1 cellular context compared by ENCODE assay signal in the genomic region with DNA sequence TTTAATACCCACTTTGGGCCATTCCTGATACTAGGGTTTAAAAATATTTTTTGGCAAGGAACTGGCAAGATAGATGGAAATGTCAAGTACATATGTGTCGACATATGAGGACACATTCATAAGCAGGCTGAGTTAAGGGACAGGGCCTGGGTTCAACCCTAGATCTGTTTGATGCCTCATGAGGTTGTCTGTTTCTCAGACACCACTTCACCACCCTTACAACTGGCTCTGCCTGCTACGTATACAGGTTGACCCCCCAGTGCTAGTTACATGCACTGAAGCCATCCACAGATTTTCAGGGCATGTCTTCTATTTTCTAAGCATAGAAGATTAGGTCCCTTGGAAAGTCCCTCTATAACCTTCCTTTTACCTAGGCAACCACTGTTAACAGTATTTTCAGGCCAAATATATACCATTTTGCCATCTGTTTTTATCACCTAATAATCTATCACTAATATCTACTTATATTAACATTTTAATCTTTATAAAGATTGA.
TF ChIP-seq lines count a peak whose summit lies in the region.

No MANE protein-coding gene starts in this region.

TF ChIP-seq in GM12878, 131 proteins besides CTCF, POLR2A, EP300 and RAD21 (continued from another document):
- TF ChIP-seq ZNF687 (IDR thresholded peaks at IDR 0.05) (peak; percentile 77; the same call in 1 of the 2 replicates), TARDBP (IDR thresholded peaks at IDR 0.05; ENCODE audit: borderline replicate concordance) (no peak), ZNF622 (IDR thresholded peaks at IDR 0.05) (no peak), ZNF592 (IDR thresholded peaks at IDR 0.05) (peak; percentile 22; the same call in 1 of the 2 replicates), TCF3 (IDR thresholded peaks at IDR 0.05; ENCODE audit: borderline replicate concordance, insufficient read depth, low read depth, low read length) (no peak), USF2 (IDR thresholded peaks at IDR 0.05; ENCODE audit: borderline replicate concordance, low read depth, low read length) (no peak), MYC (IDR thresholded peaks at IDR 0.05; ENCODE audit: insufficient read depth, insufficient read length, insufficient replicate concordance, low read length, severe bottlenecking) (no peak), CBFB (IDR thresholded peaks at IDR 0.05; ENCODE audit: low read depth) (no peak), EZH2 (IDR thresholded peaks at IDR 0.05; ENCODE audit: borderline replicate concordance, control insufficient read depth, low read depth, low read length) (no peak), TBL1XR1 (IDR thresholded peaks at IDR 0.05; ENCODE audit: low read depth, low read length) (0 out of 2 replicates have a peak, but pooled peaks have one; percentile 38), RUNX3 (IDR thresholded peaks at IDR 0.05; ENCODE audit: low read length) (0 out of 2 replicates have a peak, but pooled peaks have one; percentile 4), MXI1 (IDR thresholded peaks at IDR 0.05; ENCODE audit: low read depth, low read length) (no peak), SMAD5 (IDR thresholded peaks at IDR 0.05; ENCODE audit: low read depth) (no peak), ZNF274 (IDR thresholded peaks at IDR 0.05; ENCODE audit: insufficient read depth, insufficient read length) (no peak), CBX3 (IDR thresholded peaks at IDR 0.05; ENCODE audit: borderline replicate concordance, low read depth) (no peak), IRF4 (IDR thresholded peaks at IDR 0.05; ENCODE audit: low read depth, low read length) (no peak), NR2C2 (IDR thresholded peaks at IDR 0.05; ENCODE audit: borderline replicate concordance, control insufficient read depth, insufficient read length, low read depth) (no peak), SMARCA5 (IDR thresholded peaks at IDR 0.05) (no peak), E2F4 (IDR thresholded peaks at IDR 0.05; ENCODE audit: low read depth, low read length) (no peak), BHLHE40 (IDR thresholded peaks at IDR 0.05; ENCODE audit: borderline replicate concordance in 1 of 2, low read depth in 2 of 2, low read length in 1 of 2) (0 out of 4 replicates have a peak, but pooled peaks of 1 of the 2 experiments have one; percentile 9), HDGF (IDR thresholded peaks at IDR 0.05) (no peak), PML (IDR thresholded peaks at IDR 0.05; ENCODE audit: low read length) (no peak)
- TF ChIP-seq, protein P1, sequence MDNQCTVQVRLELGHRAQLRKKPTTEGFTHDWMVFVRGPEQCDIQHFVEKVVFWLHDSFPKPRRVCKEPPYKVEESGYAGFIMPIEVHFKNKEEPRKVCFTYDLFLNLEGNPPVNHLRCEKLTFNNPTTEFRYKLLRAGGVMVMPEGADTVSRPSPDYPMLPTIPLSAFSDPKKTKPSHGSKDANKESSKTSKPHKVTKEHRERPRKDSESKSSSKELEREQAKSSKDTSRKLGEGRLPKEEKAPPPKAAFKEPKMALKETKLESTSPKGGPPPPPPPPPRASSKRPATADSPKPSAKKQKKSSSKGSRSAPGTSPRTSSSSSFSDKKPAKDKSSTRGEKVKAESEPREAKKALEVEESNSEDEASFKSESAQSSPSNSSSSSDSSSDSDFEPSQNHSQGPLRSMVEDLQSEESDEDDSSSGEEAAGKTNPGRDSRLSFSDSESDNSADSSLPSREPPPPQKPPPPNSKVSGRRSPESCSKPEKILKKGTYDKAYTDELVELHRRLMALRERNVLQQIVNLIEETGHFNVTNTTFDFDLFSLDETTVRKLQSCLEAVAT (IDR thresholded peaks at IDR 0.05), result peak; percentile 46; the same call in 1 of the 2 replicates
- TF ChIP-seq, protein P2, sequence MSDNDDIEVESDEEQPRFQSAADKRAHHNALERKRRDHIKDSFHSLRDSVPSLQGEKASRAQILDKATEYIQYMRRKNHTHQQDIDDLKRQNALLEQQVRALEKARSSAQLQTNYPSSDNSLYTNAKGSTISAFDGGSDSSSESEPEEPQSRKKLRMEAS (IDR thresholded peaks at IDR 0.05; ENCODE audit: low read depth, low read length), result 0 out of 2 replicates have a peak, but pooled peaks have one; percentile 27
- TF ChIP-seq, protein P3, sequence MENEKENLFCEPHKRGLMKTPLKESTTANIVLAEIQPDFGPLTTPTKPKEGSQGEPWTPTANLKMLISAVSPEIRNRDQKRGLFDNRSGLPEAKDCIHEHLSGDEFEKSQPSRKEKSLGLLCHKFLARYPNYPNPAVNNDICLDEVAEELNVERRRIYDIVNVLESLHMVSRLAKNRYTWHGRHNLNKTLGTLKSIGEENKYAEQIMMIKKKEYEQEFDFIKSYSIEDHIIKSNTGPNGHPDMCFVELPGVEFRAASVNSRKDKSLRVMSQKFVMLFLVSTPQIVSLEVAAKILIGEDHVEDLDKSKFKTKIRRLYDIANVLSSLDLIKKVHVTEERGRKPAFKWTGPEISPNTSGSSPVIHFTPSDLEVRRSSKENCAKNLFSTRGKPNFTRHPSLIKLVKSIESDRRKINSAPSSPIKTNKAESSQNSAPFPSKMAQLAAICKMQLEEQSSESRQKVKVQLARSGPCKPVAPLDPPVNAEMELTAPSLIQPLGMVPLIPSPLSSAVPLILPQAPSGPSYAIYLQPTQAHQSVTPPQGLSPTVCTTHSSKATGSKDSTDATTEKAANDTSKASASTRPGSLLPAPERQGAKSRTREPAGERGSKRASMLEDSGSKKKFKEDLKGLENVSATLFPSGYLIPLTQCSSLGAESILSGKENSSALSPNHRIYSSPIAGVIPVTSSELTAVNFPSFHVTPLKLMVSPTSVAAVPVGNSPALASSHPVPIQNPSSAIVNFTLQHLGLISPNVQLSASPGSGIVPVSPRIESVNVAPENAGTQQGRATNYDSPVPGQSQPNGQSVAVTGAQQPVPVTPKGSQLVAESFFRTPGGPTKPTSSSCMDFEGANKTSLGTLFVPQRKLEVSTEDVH (IDR thresholded peaks at IDR 0.05; ENCODE audit: low read depth, partially characterized antibody), result no peak
